In the genomic region with DNA sequence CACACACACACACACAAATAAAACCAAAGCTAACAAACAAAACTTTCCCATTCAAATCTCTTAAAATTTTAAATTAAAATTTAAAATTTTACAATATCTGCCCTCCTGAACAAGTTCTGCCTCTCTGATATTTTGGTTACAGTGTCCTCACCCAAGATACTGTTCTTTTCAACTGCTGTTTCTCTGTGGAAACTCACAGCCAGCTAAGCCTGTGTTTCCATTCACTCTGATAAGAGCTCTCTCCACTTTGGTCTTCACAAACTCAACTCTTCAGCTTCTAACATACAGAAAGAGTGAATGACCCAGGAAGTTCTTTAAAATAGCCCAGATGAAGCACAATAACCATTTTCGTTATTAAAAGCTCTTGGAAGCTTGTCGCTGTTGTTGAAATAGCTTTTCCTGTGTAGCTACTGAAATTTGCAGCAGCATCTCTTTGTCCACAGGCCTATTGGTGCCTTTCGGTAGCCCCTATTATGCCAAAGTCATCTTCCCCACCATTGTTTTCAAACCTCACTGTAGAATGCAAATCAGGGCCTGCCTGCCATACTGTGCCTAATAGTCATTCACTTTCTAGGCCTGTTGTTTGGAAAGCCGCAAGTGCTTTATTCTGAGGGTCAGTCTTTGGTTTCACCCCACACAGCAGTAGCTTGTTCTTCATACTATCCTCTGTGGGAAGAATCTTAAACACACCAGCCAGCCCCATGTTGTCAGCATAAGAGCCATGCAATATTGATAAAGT, we compare ENCODE assay signal across 1 cellular context.
TF ChIP-seq lines count a peak whose summit lies in the region.

No MANE protein-coding gene starts in this region.

TF ChIP-seq in GM23338, 12 proteins besides CTCF, POLR2A, EP300 and RAD21:
- TF ChIP-seq CREB1 (CRISPR knock-in tag; IDR thresholded peaks at IDR 0.05; ENCODE audit: low read depth) (no peak), ZNF331 (CRISPR knock-in tag; IDR thresholded peaks at IDR 0.05; ENCODE audit: low read depth) (no peak), EZH2phosphoT487 (IDR thresholded peaks at IDR 0.05; ENCODE audit: unreplicated experiment) (no peak), STAT1 (IDR thresholded peaks at IDR 0.05; ENCODE audit: unreplicated experiment) (no peak), NANOG (IDR thresholded peaks at IDR 0.05; ENCODE audit: borderline replicate concordance) (no peak), EZH2 (IDR thresholded peaks at IDR 0.05; ENCODE audit: low read depth, unreplicated experiment) (no peak), JUNB (IDR thresholded peaks at IDR 0.05; ENCODE audit: unreplicated experiment) (no peak), REST (IDR thresholded peaks at IDR 0.05; ENCODE audit: unreplicated experiment) (no peak), ZNF114 (CRISPR knock-in tag; IDR thresholded peaks at IDR 0.05) (no peak), POLR2AphosphoS5 (IDR thresholded peaks at IDR 0.05; ENCODE audit: low read depth) (no peak)
- TF ChIP-seq, protein P1, sequence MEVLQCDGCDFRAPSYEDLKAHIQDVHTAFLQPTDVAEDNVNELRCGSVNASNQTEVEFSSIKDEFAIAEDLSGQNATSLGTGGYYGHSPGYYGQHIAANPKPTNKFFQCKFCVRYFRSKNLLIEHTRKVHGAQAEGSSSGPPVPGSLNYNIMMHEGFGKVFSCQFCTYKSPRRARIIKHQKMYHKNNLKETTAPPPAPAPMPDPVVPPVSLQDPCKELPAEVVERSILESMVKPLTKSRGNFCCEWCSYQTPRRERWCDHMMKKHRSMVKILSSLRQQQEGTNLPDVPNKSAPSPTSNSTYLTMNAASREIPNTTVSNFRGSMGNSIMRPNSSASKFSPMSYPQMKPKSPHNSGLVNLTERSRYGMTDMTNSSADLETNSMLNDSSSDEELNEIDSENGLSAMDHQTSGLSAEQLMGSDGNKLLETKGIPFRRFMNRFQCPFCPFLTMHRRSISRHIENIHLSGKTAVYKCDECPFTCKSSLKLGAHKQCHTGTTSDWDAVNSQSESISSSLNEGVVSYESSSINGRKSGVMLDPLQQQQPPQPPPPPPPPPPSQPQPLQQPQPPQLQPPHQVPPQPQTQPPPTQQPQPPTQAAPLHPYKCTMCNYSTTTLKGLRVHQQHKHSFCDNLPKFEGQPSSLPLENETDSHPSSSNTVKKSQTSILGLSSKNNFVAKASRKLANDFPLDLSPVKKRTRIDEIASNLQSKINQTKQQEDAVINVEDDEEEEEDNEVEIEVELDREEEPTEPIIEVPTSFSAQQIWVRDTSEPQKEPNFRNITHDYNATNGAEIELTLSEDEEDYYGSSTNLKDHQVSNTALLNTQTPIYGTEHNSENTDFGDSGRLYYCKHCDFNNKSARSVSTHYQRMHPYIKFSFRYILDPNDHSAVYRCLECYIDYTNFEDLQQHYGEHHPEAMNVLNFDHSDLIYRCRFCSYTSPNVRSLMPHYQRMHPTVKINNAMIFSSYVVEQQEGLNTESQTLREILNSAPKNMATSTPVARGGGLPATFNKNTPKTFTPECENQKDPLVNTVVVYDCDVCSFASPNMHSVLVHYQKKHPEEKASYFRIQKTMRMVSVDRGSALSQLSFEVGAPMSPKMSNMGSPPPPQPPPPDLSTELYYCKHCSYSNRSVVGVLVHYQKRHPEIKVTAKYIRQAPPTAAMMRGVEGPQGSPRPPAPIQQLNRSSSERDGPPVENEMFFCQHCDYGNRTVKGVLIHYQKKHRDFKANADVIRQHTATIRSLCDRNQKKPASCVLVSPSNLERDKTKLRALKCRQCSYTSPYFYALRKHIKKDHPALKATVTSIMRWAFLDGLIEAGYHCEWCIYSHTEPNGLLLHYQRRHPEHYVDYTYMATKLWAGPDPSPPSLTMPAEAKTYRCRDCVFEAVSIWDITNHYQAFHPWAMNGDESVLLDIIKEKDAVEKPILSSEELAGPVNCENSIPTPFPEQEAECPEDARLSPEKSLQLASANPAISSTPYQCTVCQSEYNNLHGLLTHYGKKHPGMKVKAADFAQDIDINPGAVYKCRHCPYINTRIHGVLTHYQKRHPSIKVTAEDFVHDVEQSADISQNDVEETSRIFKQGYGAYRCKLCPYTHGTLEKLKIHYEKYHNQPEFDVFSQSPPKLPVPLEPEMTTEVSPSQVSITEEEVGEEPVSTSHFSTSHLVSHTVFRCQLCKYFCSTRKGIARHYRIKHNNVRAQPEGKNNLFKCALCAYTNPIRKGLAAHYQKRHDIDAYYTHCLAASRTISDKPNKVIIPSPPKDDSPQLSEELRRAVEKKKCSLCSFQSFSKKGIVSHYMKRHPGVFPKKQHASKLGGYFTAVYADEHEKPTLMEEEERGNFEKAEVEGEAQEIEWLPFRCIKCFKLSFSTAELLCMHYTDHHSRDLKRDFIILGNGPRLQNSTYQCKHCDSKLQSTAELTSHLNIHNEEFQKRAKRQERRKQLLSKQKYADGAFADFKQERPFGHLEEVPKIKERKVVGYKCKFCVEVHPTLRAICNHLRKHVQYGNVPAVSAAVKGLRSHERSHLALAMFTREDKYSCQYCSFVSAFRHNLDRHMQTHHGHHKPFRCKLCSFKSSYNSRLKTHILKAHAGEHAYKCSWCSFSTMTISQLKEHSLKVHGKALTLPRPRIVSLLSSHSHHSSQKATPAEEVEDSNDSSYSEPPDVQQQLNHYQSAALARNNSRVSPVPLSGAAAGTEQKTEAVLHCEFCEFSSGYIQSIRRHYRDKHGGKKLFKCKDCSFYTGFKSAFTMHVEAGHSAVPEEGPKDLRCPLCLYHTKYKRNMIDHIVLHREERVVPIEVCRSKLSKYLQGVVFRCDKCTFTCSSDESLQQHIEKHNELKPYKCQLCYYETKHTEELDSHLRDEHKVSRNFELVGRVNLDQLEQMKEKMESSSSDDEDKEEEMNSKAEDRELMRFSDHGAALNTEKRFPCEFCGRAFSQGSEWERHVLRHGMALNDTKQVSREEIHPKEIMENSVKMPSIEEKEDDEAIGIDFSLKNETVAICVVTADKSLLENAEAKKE (CRISPR knock-in tag; IDR thresholded peaks at IDR 0.05) = no peak
